In genomic region chr5:106399381-106399780, GRCh38 we compare ENCODE assay signal across 17 cellular contexts.
A peak's percentile ranks its signal among the peaks of the same experiment; 100 is the strongest.
DNase-seq lines count a peak whose midpoint lies in the region; ATAC-seq and TF ChIP-seq lines count a peak whose summit lies in the region.
"Had no signal": no experiment of that assay in that cellular context is flagged by ENCODE, and none has a peak within 500 bp of the region (broad histone marks: within the 10 kb centered on the region; RNA-seq: fewer than 3 reads in every experiment).

No MANE protein-coding gene starts in this region.

- no peak for TF ChIP-seq EP300 in esophagus muscularis mucosa (IDR thresholded peaks at IDR 0.05)

- DNase-seq in A172 (ENCODE audit: low spot score) (peak; percentile 75), HPDE6-E6E7 (ENCODE audit: extremely low spot score) (peak; percentile 19), amniotic stem cell (lab: John Stamatoyannopoulos, UW) (peak; percentile 29), fibroblast of the conjunctiva (ENCODE audit: low read depth) (peak; percentile 26), esophagus muscularis mucosa (ENCODE audit: extremely low spot score) (no peak), head of caudate nucleus (no peak)
- no peak for DNase-seq in stimulated activated CD8-positive, alpha-beta memory T cell treated with anti-CD3 and anti-CD28 coated beads, Interleukin-4, amount 100 ng/mL, for 48 hours
- DNase-seq: activated CD8-positive, alpha-beta memory T cell treated with anti-CD3 and anti-CD28 coated beads, Interleukin-2, amount 10 ng/mL, durations not matched to agents 7 days and 5 days; activated naive CD4-positive, alpha-beta T cell treated with Interleukin-2 at 50 U/mL for 16 hours; COR-L47; MG63; NCI-H1930; NCI-H82; pancreas; SJCRH30; spleen had no signal

- no peak for ATAC-seq in GM21717 (IDR thresholded peaks at IDR 0.05; ENCODE audit: unreplicated experiment)
- ATAC-seq: activated CD8-positive, alpha-beta memory T cell treated with anti-CD3 and anti-CD28 coated beads, Interleukin-2, amount 10 ng/mL, durations not matched to agents 7 days and 5 days; pancreas had no signal

- H3K9me3 ChIP-seq in esophagus muscularis mucosa, result no peaks in the 10 kb centered on the region
- H3K9me3 ChIP-seq: MG63, pancreas, spleen had no signal

- H3K27me3 ChIP-seq in esophagus muscularis mucosa, result no peaks in the 10 kb centered on the region
- H3K27me3 ChIP-seq: MG63, pancreas, SJCRH30, spleen had no signal

- TF ChIP-seq POLR2A in esophagus muscularis mucosa (IDR thresholded peaks at IDR 0.05; ENCODE audit: low read depth), result no peak

- intact Hi-C loops in esophagus muscularis mucosa (cut with DNase I), result no loop called here
- intact Hi-C loops in head of caudate nucleus (cut with DNase I), result no loop called here

- H3K36me3 ChIP-seq in esophagus muscularis mucosa, result no peaks in the 10 kb centered on the region
- H3K36me3 ChIP-seq: MG63, pancreas, SJCRH30, spleen had no signal

- H3K27ac ChIP-seq in esophagus muscularis mucosa (replicated peaks in 1 of 4), result no peak overlapping the region
- H3K27ac ChIP-seq: pancreas, SJCRH30, spleen had no signal

- H3K4me1 ChIP-seq in esophagus muscularis mucosa, result no peaks in the 10 kb centered on the region
- H3K4me1 ChIP-seq: pancreas, spleen had no signal

- no peak for TF ChIP-seq CTCF in esophagus muscularis mucosa (IDR thresholded peaks at IDR 0.05)

- H3K4me3 ChIP-seq in esophagus muscularis mucosa, result no peak overlapping the region
- H3K4me3 ChIP-seq: MG63, pancreas, SJCRH30, spleen had no signal

Comparison
In these comparisons a context has a peak if more than half of its experiments do, and no peak if none do; other contexts are left out.
1. DNase-seq: peak in A172 (single experiment), HPDE6-E6E7 (single experiment), amniotic stem cell (single experiment) and fibroblast of the conjunctiva (single experiment); none in stimulated activated CD8-positive, alpha-beta memory T cell treated with anti-CD3 and anti-CD28 coated beads, Interleukin-4, amount 100 ng/mL, for 48 hours (single experiment), esophagus muscularis mucosa (single experiment) and head of caudate nucleus (0 of 42).